In the genomic region with DNA sequence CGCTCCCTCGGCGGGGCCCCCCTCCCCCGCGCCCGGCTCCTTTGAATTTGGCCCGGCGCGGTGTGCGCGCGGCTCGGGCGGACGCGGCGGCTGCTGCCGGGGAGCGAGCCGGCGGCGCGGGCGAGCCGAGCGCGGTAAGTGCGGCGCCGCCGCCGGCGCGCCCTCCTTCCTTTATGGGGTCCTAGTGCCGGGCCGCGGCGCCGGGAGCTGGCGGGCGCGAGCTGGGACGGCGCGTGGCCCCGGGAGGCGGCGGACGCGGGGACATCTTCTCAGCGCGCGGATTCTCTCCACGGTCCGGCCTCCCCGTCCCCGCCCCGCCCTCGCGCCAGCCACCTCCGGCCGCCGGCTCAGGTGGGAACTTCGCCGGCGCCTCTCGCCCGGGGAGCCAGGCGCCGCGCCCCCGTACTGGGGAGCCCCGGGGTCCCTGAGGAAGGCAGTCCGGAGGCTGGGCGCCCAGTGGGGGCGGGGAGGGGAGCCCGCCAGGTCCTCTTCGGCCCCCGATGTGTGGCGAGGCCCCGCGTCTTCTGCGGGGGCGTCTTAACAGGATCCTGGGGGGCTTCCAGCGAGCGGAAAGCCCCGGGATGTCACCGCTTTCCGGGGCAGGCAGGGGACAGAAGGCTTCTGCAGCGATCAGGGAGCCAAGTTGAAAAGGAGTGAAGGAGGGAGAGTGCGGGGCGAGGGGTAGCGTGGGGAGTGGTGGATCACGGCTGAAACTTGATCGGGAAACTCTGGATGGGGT, we compare ENCODE assay signal across 8 cellular contexts.
DNase-seq lines count a peak whose midpoint lies in the region; ATAC-seq, FAIRE-seq and TF ChIP-seq lines count a peak whose summit lies in the region.

No MANE protein-coding gene starts in this region.

- H3K36me3 Mint-ChIP-seq in activated T-cell treated with anti-CD3 and anti-CD28 coated beads, Interleukin-2, amount 50 U/mL, for 72 hours (ENCODE audit: insufficient read depth in 2 of 2): peaks cover 1 to 2% of the 10 kb centered on the region in 2 donors
- peaks cover 0 to 7% (median 0%) of the 10 kb centered on the region in 3 donors for H3K36me3 Mint-ChIP-seq in naive thymus-derived CD8-positive, alpha-beta T cell

- H3K27ac Mint-ChIP-seq in activated T-cell treated with anti-CD3 and anti-CD28 coated beads, Interleukin-2, amount 50 U/mL, for 72 hours: no peak overlapping the region
- no peak overlapping the region for H3K27ac Mint-ChIP-seq in naive thymus-derived CD8-positive, alpha-beta T cell

- H3K27me3 Mint-ChIP-seq in activated T-cell treated with anti-CD3 and anti-CD28 coated beads, Interleukin-2, amount 50 U/mL, for 72 hours (ENCODE audit: low read depth): peaks cover 82% of the 10 kb centered on the region
- peaks cover 46 to 78% (median 53%) of the 10 kb centered on the region in 5 donors for H3K27me3 Mint-ChIP-seq in naive thymus-derived CD8-positive, alpha-beta T cell

- H3K4me3 Mint-ChIP-seq in activated T-cell treated with anti-CD3 and anti-CD28 coated beads, Interleukin-2, amount 50 U/mL, for 72 hours: peak overlapping the region; percentile 74 to 78
- H3K4me3 Mint-ChIP-seq in naive thymus-derived CD8-positive, alpha-beta T cell: peak overlapping the region; percentile 40 to 78 (median 64)

- peaks cover 12% of the 10 kb centered on the region for H3K4me1 Mint-ChIP-seq in activated T-cell treated with anti-CD3 and anti-CD28 coated beads, Interleukin-2, amount 50 U/mL, for 72 hours (ENCODE audit: low read depth)
- H3K4me1 Mint-ChIP-seq in naive thymus-derived CD8-positive, alpha-beta T cell: peaks cover 4 to 23% (median 16%) of the 10 kb centered on the region in 4 donors

- H3K9me3 Mint-ChIP-seq in activated T-cell treated with anti-CD3 and anti-CD28 coated beads, Interleukin-2, amount 50 U/mL, for 72 hours: no peaks in the 10 kb centered on the region
- H3K9me3 Mint-ChIP-seq in naive thymus-derived CD8-positive, alpha-beta T cell: peaks cover 0 to 9% (median 0%) of the 10 kb centered on the region in 9 donors

- POLR2A ChIA-PET in naive thymus-derived CD8-positive, alpha-beta T cell (lab: Charles Lee): no interaction called here

- ATAC-seq in activated T-cell treated with anti-CD3 and anti-CD28 coated beads, Interleukin-2, amount 50 U/mL, for 72 hours (replicated peaks in 1 of 2): peak; percentile 40 to 51
- no peak for ATAC-seq in naive thymus-derived CD8-positive, alpha-beta T cell
- ATAC-seq in GM21447 (IDR thresholded peaks at IDR 0.05; ENCODE audit: unreplicated experiment): no peak

- no peak for FAIRE-seq in GM12892 (lab: Jason Lieb, UNC)

- TF ChIP-seq POLR2A in GM12892 (IDR thresholded peaks at IDR 0.05; ENCODE audit: low read depth, low read length): no peak

- no peak for DNase-seq in activated T-cell treated with anti-CD3 and anti-CD28 coated beads, Interleukin-2, amount 50 U/mL, for 72 hours
- DNase-seq in activated T-cell treated with anti-CD3 and anti-CD28 coated beads, Interleukin-2, amount 50 U/mL, for 48 hours: no peak
- DNase-seq in M059J (ENCODE audit: low read depth): peak; percentile 42
- peak; percentile 66 for DNase-seq in ecto neural progenitor cell (ENCODE audit: low spot score)
- DNase-seq in naive thymus-derived CD8-positive, alpha-beta T cell: no peak
- DNase-seq in GM12892 (ENCODE audit: insufficient read length): no peak
- no peak for DNase-seq in GF-D8 (lab: John Stamatoyannopoulos, UW)

Comparison
In these comparisons a context has a peak if more than half of its experiments do, and no peak if none do; other contexts are left out.
1. ATAC-seq: peak in activated T-cell treated with anti-CD3 and anti-CD28 coated beads, Interleukin-2, amount 50 U/mL, for 72 hours (2 of 2); none in naive thymus-derived CD8-positive, alpha-beta T cell (0 of 2) and GM21447 (single experiment).
2. DNase-seq: peak in M059J (single experiment) and ecto neural progenitor cell (single experiment); none in activated T-cell treated with anti-CD3 and anti-CD28 coated beads, Interleukin-2, amount 50 U/mL, for 72 hours (0 of 2), activated T-cell treated with anti-CD3 and anti-CD28 coated beads, Interleukin-2, amount 50 U/mL, for 48 hours (0 of 2), naive thymus-derived CD8-positive, alpha-beta T cell (0 of 10), GM12892 (single experiment) and GF-D8 (single experiment).